ENCODE assay signal across 9 cellular contexts in the genomic region with DNA sequence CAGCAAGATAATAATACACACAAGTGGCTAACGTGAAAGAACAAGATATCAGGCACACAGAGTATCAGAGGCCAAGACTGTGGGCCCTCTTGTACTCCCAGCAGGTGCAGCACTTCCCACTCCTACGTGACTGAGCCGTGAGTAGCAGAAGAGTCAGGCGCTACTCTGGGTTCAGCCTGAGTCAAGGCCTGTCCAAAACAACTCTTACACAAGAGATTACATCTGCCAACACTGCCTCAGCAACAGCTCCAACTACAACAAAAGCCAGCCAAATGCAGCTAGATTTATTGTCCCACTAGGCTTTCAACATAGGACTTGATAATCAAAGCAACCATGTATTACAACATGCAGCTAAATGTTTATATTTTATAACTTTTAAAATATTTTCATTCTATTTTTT. TPM values are rescaled to one million over a fixed set of nuclear protein-coding genes. Genes with fewer than 3 reads are reported as not detected.
DNase-seq lines count a peak whose midpoint lies in the region; ATAC-seq, FAIRE-seq and TF ChIP-seq lines count a peak whose summit lies in the region.
"Had no signal": no experiment of that assay in that cellular context is flagged by ENCODE, and none has a peak within 500 bp of the region (broad histone marks: within the 10 kb centered on the region; RNA-seq: fewer than 3 reads in every experiment).

No MANE protein-coding gene starts in this region.

- POLR2A ChIA-PET in activated CD8-positive, alpha-beta T cell treated with anti-CD3 and anti-CD28 coated beads, Interleukin-2, amount 10 ng/mL, durations not matched to agents 7 days and 5 days (lab: Charles Lee), result no interaction called here

- WGBS in pancreas, 2 donors, result 28 to 39% methylated on average over 4 of the region's 4 CpGs

- no peaks in the 10 kb centered on the region for H3K9me3 Mint-ChIP-seq in activated CD8-positive, alpha-beta T cell treated with anti-CD3 and anti-CD28 coated beads, Interleukin-2, amount 10 ng/mL, durations not matched to agents 7 days and 5 days (ENCODE audit: insufficient read depth)
- H3K9me3 Mint-ChIP-seq: stimulated activated naive CD8-positive, alpha-beta T cell treated with anti-CD3 and anti-CD28 coated beads, Interleukin-15, Interleukin-2, amounts not matched to agents 100 ng/mL and 50 ng/mL, for 24 hours had no signal

- CTCF ChIA-PET in activated CD8-positive, alpha-beta T cell treated with anti-CD3 and anti-CD28 coated beads, Interleukin-2, amount 10 ng/mL, durations not matched to agents 7 days and 5 days (lab: Charles Lee), result no interaction called here

- no peak overlapping the region for H3K27ac Mint-ChIP-seq in activated CD8-positive, alpha-beta T cell treated with anti-CD3 and anti-CD28 coated beads, Interleukin-2, amount 10 ng/mL, durations not matched to agents 7 days and 5 days
- H3K27ac Mint-ChIP-seq: stimulated activated naive CD8-positive, alpha-beta T cell treated with anti-CD3 and anti-CD28 coated beads, Interleukin-15, Interleukin-2, amounts not matched to agents 100 ng/mL and 50 ng/mL, for 24 hours had no signal

- peaks cover 3 to 44% (median 26%) of the 10 kb centered on the region in 3 donors for H3K36me3 ChIP-seq in pancreas

- no peaks in the 10 kb centered on the region for H3K9me3 ChIP-seq in pancreas

- no peaks in the 10 kb centered on the region for H3K27me3 Mint-ChIP-seq in activated CD8-positive, alpha-beta T cell treated with anti-CD3 and anti-CD28 coated beads, Interleukin-2, amount 10 ng/mL, durations not matched to agents 7 days and 5 days (ENCODE audit: low read depth)
- H3K27me3 Mint-ChIP-seq: stimulated activated naive CD8-positive, alpha-beta T cell treated with anti-CD3 and anti-CD28 coated beads, Interleukin-15, Interleukin-2, amounts not matched to agents 100 ng/mL and 50 ng/mL, for 24 hours had no signal

- DNase-seq in GM03348 (ENCODE audit: low spot score), result peak; percentile 85
- DNase-seq in OCI-M1 (lab: John Stamatoyannopoulos, UW), result peak; percentile 8
- peak; percentile 89 to 91 for DNase-seq in foreskin fibroblast
- peak; percentile 72 to 94 (median 86) for DNase-seq in pancreas
- no peak for DNase-seq in activated CD8-positive, alpha-beta T cell treated with anti-CD3 and anti-CD28 coated beads, Interleukin-2, amount 10 ng/mL, durations not matched to agents 7 days and 5 days
- no peak for DNase-seq in retina

- no peak overlapping the region for H3K4me3 Mint-ChIP-seq in activated CD8-positive, alpha-beta T cell treated with anti-CD3 and anti-CD28 coated beads, Interleukin-2, amount 10 ng/mL, durations not matched to agents 7 days and 5 days
- H3K4me3 Mint-ChIP-seq: stimulated activated naive CD8-positive, alpha-beta T cell treated with anti-CD3 and anti-CD28 coated beads, Interleukin-15, Interleukin-2, amounts not matched to agents 100 ng/mL and 50 ng/mL, for 24 hours had no signal

- peaks cover 11 to 17% (median 16%) of the 10 kb centered on the region in 3 donors for H3K4me1 ChIP-seq in pancreas

- TF ChIP-seq CTCF in foreskin fibroblast (IDR thresholded peaks at IDR 0.05; ENCODE audit: low read depth, low read length) (no peak), pancreas (IDR thresholded peaks at IDR 0.05) (no peak)

- ATAC-seq in pancreas (peak; percentile 97 to 99 (median 98)), HG03469 (IDR thresholded peaks at IDR 0.05; ENCODE audit: unreplicated experiment) (no peak), HG03135 (IDR thresholded peaks at IDR 0.05; ENCODE audit: unreplicated experiment) (no peak)
- ATAC-seq in activated CD8-positive, alpha-beta T cell treated with anti-CD3 and anti-CD28 coated beads, Interleukin-2, amount 10 ng/mL, durations not matched to agents 7 days and 5 days, result no peak

- H3K27me3 ChIP-seq in pancreas, result no peaks in the 10 kb centered on the region

- intact Hi-C loops in pancreas (cut with DNase I), result no loop called here

- H3K36me3 Mint-ChIP-seq in activated CD8-positive, alpha-beta T cell treated with anti-CD3 and anti-CD28 coated beads, Interleukin-2, amount 10 ng/mL, durations not matched to agents 7 days and 5 days (ENCODE audit: low read depth), result peaks cover 54% of the 10 kb centered on the region

- FAIRE-seq in pancreas (lab: Jason Lieb, UNC), result peak; percentile 91

- peak overlapping the region; percentile 9 to 81 (median 63) for H3K27ac ChIP-seq in pancreas

- no peaks in the 10 kb centered on the region for H3K4me1 Mint-ChIP-seq in activated CD8-positive, alpha-beta T cell treated with anti-CD3 and anti-CD28 coated beads, Interleukin-2, amount 10 ng/mL, durations not matched to agents 7 days and 5 days (ENCODE audit: low read depth)

- no peak overlapping the region for H3K4me3 ChIP-seq in foreskin fibroblast (ENCODE audit: low read depth in 1 of 2, low read length in 2 of 2)
- H3K4me3 ChIP-seq in pancreas, result no peak overlapping the region

RNA-seq across cellular contexts. Expression of a gene that starts 56.2 kb away (rescaled TPM):
- 10 to 100 TPM; 23.8 to 42.0 (median 33.8) TPM for total RNA-seq in pancreas
- polyA plus RNA-seq in pancreas, result 10 to 100 TPM; 28.9 to 31.4 TPM
- 10 to 100 TPM; 69.7 to 71.2 TPM for total RNA-seq in activated CD8-positive, alpha-beta T cell treated with anti-CD3 and anti-CD28 coated beads, Interleukin-2, amount 10 ng/mL, durations not matched to agents 7 days and 5 days

Comparison
In these comparisons a context has a peak if more than half of its experiments do, and no peak if none do; other contexts are left out.
1. DNase-seq: peak in GM03348 (single experiment), OCI-M1 (single experiment), foreskin fibroblast (2 of 2) and pancreas (6 of 6); none in activated CD8-positive, alpha-beta T cell treated with anti-CD3 and anti-CD28 coated beads, Interleukin-2, amount 10 ng/mL, durations not matched to agents 7 days and 5 days (single experiment) and retina (single experiment).
2. ATAC-seq: peak in pancreas (4 of 4); none in HG03469 (single experiment), activated CD8-positive, alpha-beta T cell treated with anti-CD3 and anti-CD28 coated beads, Interleukin-2, amount 10 ng/mL, durations not matched to agents 7 days and 5 days (single experiment) and HG03135 (single experiment).